ENCODE assay signal across 10 cellular contexts in genomic region chr2:25149646-25150045, GRCh38. TPM values are rescaled to one million over a fixed set of nuclear protein-coding genes. Genes with fewer than 3 reads are reported as not detected.
"Had no signal": no experiment of that assay in that cellular context is flagged by ENCODE, and none has a peak within 500 bp of the region (broad histone marks: within the 10 kb centered on the region; RNA-seq: fewer than 3 reads in every experiment).

No MANE protein-coding gene starts in this region.

- DNase-seq: GM23248, GOT3, H7, HFFc6 had no signal

- ATAC-seq: HCT116, HepG2 had no signal

- H3K36me3 ChIP-seq: HAP-1 had no signal

- H3K27ac ChIP-seq: GM23248, HL-60 had no signal

- FAIRE-seq: HepG2 had no signal

- H3K9ac ChIP-seq: GM23248 had no signal

- H3K4me3 ChIP-seq: GM23248, HAP-1 had no signal

- H3K4me1 ChIP-seq: HAP-1 had no signal

- H2AFZ ChIP-seq: GM23248 had no signal

- H3K9me3 ChIP-seq: HAP-1 had no signal

RNA-seq across cellular contexts. Expression of gene POMC, which starts 18.7 kb away (rescaled TPM):
- total RNA-seq: H4, HepG2, HFFc6, HT1080 had no signal
- polyA plus RNA-seq: HepG2 had no signal
